Comparison of ENCODE assay signal across 8 cellular contexts in the genomic region with DNA sequence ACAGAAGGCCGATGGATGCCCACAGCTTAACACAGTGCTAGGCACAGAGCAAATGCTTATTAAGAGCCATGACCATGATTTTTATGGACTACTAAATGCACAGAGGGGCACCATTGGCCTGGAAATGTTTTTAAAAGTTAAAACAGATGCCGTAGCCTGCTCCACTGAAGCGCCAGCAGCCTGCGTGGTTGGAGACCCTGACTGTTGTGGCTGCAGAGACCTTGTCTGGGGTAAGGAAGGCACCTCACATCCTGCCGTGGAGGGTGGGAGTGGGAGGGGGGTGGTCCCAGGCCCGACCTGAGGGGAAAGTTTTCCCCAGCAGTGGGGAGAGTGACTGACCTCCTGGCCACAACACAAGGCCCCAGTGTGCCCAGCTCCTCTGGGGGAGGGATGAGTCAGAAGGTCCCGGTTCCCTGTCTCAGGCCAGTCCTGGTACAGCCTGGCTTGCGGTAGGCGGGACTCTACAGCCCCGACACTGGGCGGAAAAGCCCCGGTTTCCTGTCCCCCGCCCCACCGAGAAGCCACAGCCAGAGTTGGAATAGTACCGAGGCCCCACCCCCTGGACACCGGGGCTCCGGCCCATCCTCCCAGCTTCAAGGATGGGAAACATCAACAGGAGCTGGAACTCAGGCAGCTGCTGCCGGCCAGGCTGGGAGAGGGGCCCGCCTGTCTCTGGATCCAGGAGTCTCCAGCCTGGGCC. TPM values are rescaled to one million over a fixed set of nuclear protein-coding genes. Genes with fewer than 3 reads are reported as not detected.
DNase-seq lines count a peak whose midpoint lies in the region; ATAC-seq and TF ChIP-seq lines count a peak whose summit lies in the region.

No MANE protein-coding gene starts in this region.

- DNase-seq in GM13976 (ENCODE audit: low spot score) (peak; percentile 71), left cardiac atrium (peak; percentile 90), retinal pigment epithelial cell (ENCODE audit: low read depth) (peak; percentile 44), SIG-M5 (lab: John Stamatoyannopoulos, UW) (no peak)
- DNase-seq in activated CD8-positive, alpha-beta T cell treated with anti-CD3 and anti-CD28 coated beads, Interleukin-2, amount 10 ng/mL, durations not matched to agents 7 days and 5 days = no peak

- H3K27me3 Mint-ChIP-seq in activated CD8-positive, alpha-beta T cell treated with anti-CD3 and anti-CD28 coated beads, Interleukin-2, amount 10 ng/mL, durations not matched to agents 7 days and 5 days (ENCODE audit: low read depth) = peaks cover 46% of the 10 kb centered on the region

- no peaks in the 10 kb centered on the region for H3K36me3 Mint-ChIP-seq in activated CD8-positive, alpha-beta T cell treated with anti-CD3 and anti-CD28 coated beads, Interleukin-2, amount 10 ng/mL, durations not matched to agents 7 days and 5 days (ENCODE audit: low read depth)

- H3K4me3 ChIP-seq in retinal pigment epithelial cell (ENCODE audit: low read length) = no peak overlapping the region

- POLR2A ChIA-PET in activated CD8-positive, alpha-beta T cell treated with anti-CD3 and anti-CD28 coated beads, Interleukin-2, amount 10 ng/mL, durations not matched to agents 7 days and 5 days (lab: Charles Lee) = no interaction called here

- TF ChIP-seq CTCF in GM13976 (IDR thresholded peaks at IDR 0.05; ENCODE audit: borderline replicate concordance, control extremely low read depth, extremely low read depth, insufficient read depth, missing control alignments) (no peak), retinal pigment epithelial cell (conservative IDR thresholded peaks at IDR 0.05; ENCODE audit: low read depth, low read length) (no peak)

- peaks cover 20% of the 10 kb centered on the region for H3K4me1 Mint-ChIP-seq in activated CD8-positive, alpha-beta T cell treated with anti-CD3 and anti-CD28 coated beads, Interleukin-2, amount 10 ng/mL, durations not matched to agents 7 days and 5 days (ENCODE audit: low read depth)

- peak; percentile 28 for ATAC-seq in activated CD8-positive, alpha-beta T cell treated with anti-CD3 and anti-CD28 coated beads, Interleukin-2, amount 10 ng/mL, durations not matched to agents 7 days and 5 days
- ATAC-seq in left cardiac atrium (peak; percentile 85 to 90), HG03571 (IDR thresholded peaks at IDR 0.05; ENCODE audit: unreplicated experiment) (no peak), GM19455 (IDR thresholded peaks at IDR 0.05; ENCODE audit: unreplicated experiment) (no peak), HG03520 (IDR thresholded peaks at IDR 0.05; ENCODE audit: unreplicated experiment) (no peak)

- no peak overlapping the region for H3K27ac Mint-ChIP-seq in activated CD8-positive, alpha-beta T cell treated with anti-CD3 and anti-CD28 coated beads, Interleukin-2, amount 10 ng/mL, durations not matched to agents 7 days and 5 days

- no peaks in the 10 kb centered on the region for H3K9me3 Mint-ChIP-seq in activated CD8-positive, alpha-beta T cell treated with anti-CD3 and anti-CD28 coated beads, Interleukin-2, amount 10 ng/mL, durations not matched to agents 7 days and 5 days (ENCODE audit: insufficient read depth)

- CTCF ChIA-PET in activated CD8-positive, alpha-beta T cell treated with anti-CD3 and anti-CD28 coated beads, Interleukin-2, amount 10 ng/mL, durations not matched to agents 7 days and 5 days (lab: Charles Lee) = interaction anchor here (2.2 kb wide), 1 partner anchor 113 kb away, joined by 9 read pairs; no protein-coding TSS in a partner anchor

- intact Hi-C loops in left cardiac atrium (cut with DNase I) = loop anchor here (5.0 to 10.0 kb wide), 5 partner anchors 104 to 286 kb away; no protein-coding TSS in a partner anchor

- no peak overlapping the region for H3K4me3 Mint-ChIP-seq in activated CD8-positive, alpha-beta T cell treated with anti-CD3 and anti-CD28 coated beads, Interleukin-2, amount 10 ng/mL, durations not matched to agents 7 days and 5 days

- in situ Hi-C loops in GM13976 (cut with MboI; ENCODE audit: low sequenced_read_pairs, unreplicated experiment) = no loop called here

RNA-seq across cellular contexts. Expression of gene CHST1, which starts 7.0 kb away (rescaled TPM):
- total RNA-seq in activated CD8-positive, alpha-beta T cell treated with anti-CD3 and anti-CD28 coated beads, Interleukin-2, amount 10 ng/mL, durations not matched to agents 7 days and 5 days = not detected
- 1 to 10 TPM; 3.2 to 3.5 TPM for total RNA-seq in left cardiac atrium

Comparison
In these comparisons a context has a peak if more than half of its experiments do, and no peak if none do; other contexts are left out.
1. DNase-seq: peak in GM13976 (single experiment), left cardiac atrium (single experiment) and retinal pigment epithelial cell (single experiment); none in activated CD8-positive, alpha-beta T cell treated with anti-CD3 and anti-CD28 coated beads, Interleukin-2, amount 10 ng/mL, durations not matched to agents 7 days and 5 days (single experiment) and SIG-M5 (single experiment).
2. ATAC-seq: peak in activated CD8-positive, alpha-beta T cell treated with anti-CD3 and anti-CD28 coated beads, Interleukin-2, amount 10 ng/mL, durations not matched to agents 7 days and 5 days (single experiment) and left cardiac atrium (2 of 2); none in HG03571 (single experiment), GM19455 (single experiment) and HG03520 (single experiment).